ENCODE assay signal across 19 cellular contexts in genomic region chr10:62502995-62503613, GRCh38.
A peak's percentile ranks its signal among the peaks of the same experiment; 100 is the strongest.
DNase-seq lines count a peak whose midpoint lies in the region; ATAC-seq, FAIRE-seq and TF ChIP-seq lines count a peak whose summit lies in the region.
"Had no signal": no experiment of that assay in that cellular context is flagged by ENCODE, and none has a peak within 500 bp of the region (broad histone marks: within the 10 kb centered on the region; RNA-seq: fewer than 3 reads in every experiment).

No MANE protein-coding gene starts in this region.

- no peak overlapping the region for H3K27ac Mint-ChIP-seq in activated naive CD8-positive, alpha-beta T cell treated with anti-CD3 and anti-CD28 coated beads for 36 hours
- H3K27ac Mint-ChIP-seq: activated CD4-positive, alpha-beta T cell treated with anti-CD3 and anti-CD28 coated beads for 36 hours had no signal

- DNase-seq in CD1c-positive myeloid dendritic cell (ENCODE audit: extremely low spot score) (peak; percentile 89), Kasumi-1 (lab: John Stamatoyannopoulos, UW) (peak; percentile 51 to 57), bronchial epithelial cell (ENCODE audit: low read depth) (peak; percentile 5), medulla oblongata (ENCODE audit: extremely low spot score) (peak; percentile 31), NCI-H146 (lab: John Stamatoyannopoulos, UW) (no peak), globus pallidus (ENCODE audit: low spot score) (no peak)
- DNase-seq in activated naive CD8-positive, alpha-beta T cell treated with anti-CD3 and anti-CD28 coated beads for 36 hours: no peak
- DNase-seq: activated CD4-positive, alpha-beta T cell treated with anti-CD3 and anti-CD28 coated beads for 36 hours; central memory CD4-positive, alpha-beta T cell; effector CD8-positive, alpha-beta T cell; left colon; NCI-H187 treated with DMSO at 0.1 percent for 48 hours; NCI-H446 treated with DMSO at 0.1 percent for 48 hours; stimulated activated CD4-positive, alpha-beta T cell treated with anti-CD3 and anti-CD28 coated beads, Interleukin-4, amount 100 ng/mL, for 4 hours; stimulated activated CD8-positive, alpha-beta memory T cell treated with anti-CD3 and anti-CD28 coated beads, Interleukin-4, amount 100 ng/mL, for 48 hours had no signal

- no peaks in the 10 kb centered on the region for H3K4me1 Mint-ChIP-seq in activated naive CD8-positive, alpha-beta T cell treated with anti-CD3 and anti-CD28 coated beads for 36 hours
- H3K4me1 Mint-ChIP-seq: activated CD4-positive, alpha-beta T cell treated with anti-CD3 and anti-CD28 coated beads for 36 hours had no signal

- H3K4me3 ChIP-seq in bronchial epithelial cell (ENCODE audit: low read depth, low read length): no peak overlapping the region
- H3K4me3 ChIP-seq: BLaER1, skin epidermis, thoracic aorta had no signal

- no peak overlapping the region for H3K4me3 Mint-ChIP-seq in activated naive CD8-positive, alpha-beta T cell treated with anti-CD3 and anti-CD28 coated beads for 36 hours
- H3K4me3 Mint-ChIP-seq: activated CD4-positive, alpha-beta T cell treated with anti-CD3 and anti-CD28 coated beads for 36 hours had no signal

- no peaks in the 10 kb centered on the region for H3K9me3 Mint-ChIP-seq in activated naive CD8-positive, alpha-beta T cell treated with anti-CD3 and anti-CD28 coated beads for 36 hours

- peaks cover 2% of the 10 kb centered on the region for H3K27me3 ChIP-seq in bronchial epithelial cell (ENCODE audit: control insufficient read depth, insufficient read depth, low read length)
- H3K27me3 ChIP-seq: BLaER1 had no signal

- ATAC-seq in GM18498 (IDR thresholded peaks at IDR 0.05; ENCODE audit: unreplicated experiment): no peak
- ATAC-seq: activated CD4-positive, alpha-beta T cell treated with anti-CD3 and anti-CD28 coated beads for 36 hours; left colon had no signal

- FAIRE-seq in bronchial epithelial cell (lab: Jason Lieb, UNC): no peak

- no peaks in the 10 kb centered on the region for H3K36me3 Mint-ChIP-seq in activated naive CD8-positive, alpha-beta T cell treated with anti-CD3 and anti-CD28 coated beads for 36 hours

- no peaks in the 10 kb centered on the region for H3K36me3 ChIP-seq in bronchial epithelial cell (ENCODE audit: control insufficient read depth, insufficient read depth, low read length)
- H3K36me3 ChIP-seq: BLaER1, thoracic aorta had no signal

- no peak for TF ChIP-seq CTCF in bronchial epithelial cell (IDR thresholded peaks at IDR 0.05; ENCODE audit: insufficient read depth, low read length, severe bottlenecking)

- H3K27me3 Mint-ChIP-seq in activated naive CD8-positive, alpha-beta T cell treated with anti-CD3 and anti-CD28 coated beads for 36 hours: no peaks in the 10 kb centered on the region

Comparison
In these comparisons a context has a peak if more than half of its experiments do, and no peak if none do; other contexts are left out.
1. DNase-seq: peak in CD1c-positive myeloid dendritic cell (single experiment), Kasumi-1 (2 of 2), bronchial epithelial cell (single experiment) and medulla oblongata (single experiment); none in NCI-H146 (single experiment), activated naive CD8-positive, alpha-beta T cell treated with anti-CD3 and anti-CD28 coated beads for 36 hours (single experiment) and globus pallidus (single experiment).